ENCODE assay signal across 28 cellular contexts in genomic region chr6:40986871-40987270, GRCh38. TPM values are rescaled to one million over a fixed set of nuclear protein-coding genes. Genes with fewer than 3 reads are reported as not detected.
"Had no signal": no experiment of that assay in that cellular context is flagged by ENCODE, and none has a peak within 500 bp of the region (broad histone marks: within the 10 kb centered on the region; RNA-seq: fewer than 3 reads in every experiment).

No MANE protein-coding gene starts in this region.

- H3K4me3 Mint-ChIP-seq: naive thymus-derived CD4-positive, alpha-beta T cell; stimulated activated effector memory CD8-positive, alpha-beta T cell treated with anti-CD3 and anti-CD28 coated beads, Interleukin-12 subunit alpha, Interleukin-12 subunit beta, amount 100 ng/mL, for 72 hours; type B pancreatic cell had no signal

- H3K4me1 ChIP-seq: esophagus squamous epithelium, left lung, prostate gland, stomach, tibial artery had no signal

- H3K27me3 ChIP-seq: sigmoid colon, stomach had no signal

- H3K36me3 ChIP-seq: esophagus squamous epithelium, left lung, prostate gland, sigmoid colon, stomach, tibial artery had no signal

- H3K9me3 Mint-ChIP-seq: naive thymus-derived CD4-positive, alpha-beta T cell; stimulated activated effector memory CD8-positive, alpha-beta T cell treated with anti-CD3 and anti-CD28 coated beads, Interleukin-12 subunit alpha, Interleukin-12 subunit beta, amount 100 ng/mL, for 72 hours; type B pancreatic cell had no signal

- H3K9me3 ChIP-seq: esophagus squamous epithelium, left lung, prostate gland, sigmoid colon, stomach, tibial artery had no signal

- ATAC-seq: left lung; naive thymus-derived CD4-positive, alpha-beta T cell; right cardiac atrium; stimulated activated effector memory CD8-positive, alpha-beta T cell treated with anti-CD3 and anti-CD28 coated beads, Interleukin-12 subunit alpha, Interleukin-12 subunit beta, amount 100 ng/mL, for 72 hours had no signal

- H3K4me3 ChIP-seq: coronary artery, esophagus squamous epithelium, left lung, prostate gland, sigmoid colon, stomach, tibial artery had no signal

- H3K27ac Mint-ChIP-seq: naive thymus-derived CD4-positive, alpha-beta T cell; stimulated activated effector memory CD8-positive, alpha-beta T cell treated with anti-CD3 and anti-CD28 coated beads, Interleukin-12 subunit alpha, Interleukin-12 subunit beta, amount 100 ng/mL, for 72 hours; type B pancreatic cell had no signal

- DNase-seq: dermis blood vessel endothelial cell; effector memory CD4-positive, alpha-beta T cell; esophagus squamous epithelium; kidney; left lung; midbrain; naive thymus-derived CD4-positive, alpha-beta T cell; right cardiac atrium; sigmoid colon; stimulated activated CD4-positive, alpha-beta T cell treated with anti-CD3 and anti-CD28 coated beads, Interleukin-2, amount 100 ng/mL, for 24 hours; stimulated activated CD4-positive, alpha-beta T cell treated with anti-CD3 and anti-CD28 coated beads, Interleukin-4, amount 100 ng/mL, for 24 hours; stimulated activated naive CD4-positive, alpha-beta T cell treated with Interleukin-2 at 50 U/mL for 16 hours; stomach; tibial artery had no signal

- H3K4me1 Mint-ChIP-seq: naive thymus-derived CD4-positive, alpha-beta T cell; stimulated activated effector memory CD8-positive, alpha-beta T cell treated with anti-CD3 and anti-CD28 coated beads, Interleukin-12 subunit alpha, Interleukin-12 subunit beta, amount 100 ng/mL, for 72 hours had no signal

- H3K27ac ChIP-seq: coronary artery, esophagus squamous epithelium, left lung, prostate gland, sigmoid colon, stomach, tibial artery had no signal

- H3K36me3 Mint-ChIP-seq: stimulated activated effector memory CD8-positive, alpha-beta T cell treated with anti-CD3 and anti-CD28 coated beads, Interleukin-12 subunit alpha, Interleukin-12 subunit beta, amount 100 ng/mL, for 72 hours had no signal

RNA-seq across cellular contexts. Expression of gene TSPO2, which starts 55.4 kb away (rescaled TPM):
- total RNA-seq: dermis blood vessel endothelial cell; endothelial cell of umbilical vein; epithelial cell of proximal tubule; esophagus squamous epithelium; fibroblast of villous mesenchyme; left lung; lower leg skin; lung microvascular endothelial cell; naive thymus-derived CD4-positive, alpha-beta T cell; osteocyte; prostate gland; right cardiac atrium; sigmoid colon; stomach; subcutaneous adipose tissue; temporal lobe; urinary bladder had no signal
- polyA plus RNA-seq: endothelial cell of umbilical vein; naive thymus-derived CD4-positive, alpha-beta T cell; neural cell; right cardiac atrium; urinary bladder had no signal
